ENCODE assay signal across 9 cellular contexts in the genomic region with DNA sequence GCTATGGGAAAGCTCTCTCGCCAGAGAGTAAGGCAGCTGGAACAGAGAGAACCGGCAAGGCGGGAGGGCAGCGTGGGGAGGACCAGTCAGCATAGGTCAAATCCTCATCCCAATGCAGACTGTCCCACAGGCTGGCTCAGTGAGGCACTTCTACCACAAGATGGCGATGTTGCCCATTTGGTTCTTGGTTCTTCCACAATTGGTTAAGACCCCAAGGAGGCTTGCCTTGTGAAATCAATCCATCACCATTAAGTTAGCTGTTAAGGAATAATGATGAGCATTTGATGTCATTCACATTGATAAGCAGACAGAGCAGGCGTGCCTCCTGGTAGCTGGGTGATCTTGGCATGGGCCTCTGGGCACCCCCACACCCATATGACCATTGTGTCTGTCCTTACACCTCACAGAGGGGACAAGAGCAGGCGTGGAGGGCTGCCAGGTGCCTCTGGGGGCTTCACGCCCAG. TPM values are rescaled to one million over a fixed set of nuclear protein-coding genes. Genes with fewer than 3 reads are reported as not detected.
DNase-seq lines count a peak whose midpoint lies in the region; ATAC-seq and TF ChIP-seq lines count a peak whose summit lies in the region.
"Had no signal": no experiment of that assay in that cellular context is flagged by ENCODE, and none has a peak within 500 bp of the region (broad histone marks: within the 10 kb centered on the region; RNA-seq: fewer than 3 reads in every experiment).

No MANE protein-coding gene starts in this region.

- ATAC-seq in CD4-positive, CD25-positive, alpha-beta regulatory T cell (ENCODE audit: low read depth in 2 of 2) = peak in 1 of 2 donors; percentile 55
- ATAC-seq in upper lobe of left lung (ENCODE audit: low FRiP score in 2 of 2) = peak; percentile 56 to 87

- peak; percentile 45 to 76 (median 64) for TF ChIP-seq CTCF in Peyer's patch (IDR thresholded peaks at IDR 0.05)
- TF ChIP-seq CTCF in upper lobe of left lung (IDR thresholded peaks at IDR 0.05) = peak; percentile 66 to 87 (median 76)

- H3K4me1 ChIP-seq in CD4-positive, CD25-positive, alpha-beta regulatory T cell (ENCODE audit: control insufficient read depth, insufficient read depth, low read length, poor library complexity, severe bottlenecking) = no peaks in the 10 kb centered on the region
- H3K4me1 ChIP-seq in Peyer's patch (no peaks in the 10 kb centered on the region), upper lobe of left lung (no peaks in the 10 kb centered on the region)

- no peaks in the 10 kb centered on the region for H3K36me3 ChIP-seq in CD4-positive, CD25-positive, alpha-beta regulatory T cell (ENCODE audit: control insufficient read depth, insufficient read depth, low read length)
- no peaks in the 10 kb centered on the region for H3K36me3 ChIP-seq in Peyer's patch
- no peaks in the 10 kb centered on the region for H3K36me3 ChIP-seq in upper lobe of left lung

- TF ChIP-seq EP300 in upper lobe of left lung (IDR thresholded peaks at IDR 0.05) = no peak

- H3K27ac Mint-ChIP-seq in CD4-positive, CD25-positive, alpha-beta regulatory T cell = no peak overlapping the region

- no peaks in the 10 kb centered on the region for H3K36me3 Mint-ChIP-seq in CD4-positive, CD25-positive, alpha-beta regulatory T cell

- no peak for TF ChIP-seq POLR2A in Peyer's patch (IDR thresholded peaks at IDR 0.05)
- TF ChIP-seq POLR2A in upper lobe of left lung (IDR thresholded peaks at IDR 0.05) = no peak

- no peaks in the 10 kb centered on the region for H3K27me3 Mint-ChIP-seq in CD4-positive, CD25-positive, alpha-beta regulatory T cell

- no peaks in the 10 kb centered on the region for H3K9me3 ChIP-seq in CD4-positive, CD25-positive, alpha-beta regulatory T cell (ENCODE audit: control insufficient read depth in 2 of 2, low read length in 2 of 2)
- H3K9me3 ChIP-seq in Peyer's patch = no peaks in the 10 kb centered on the region
- no peaks in the 10 kb centered on the region for H3K9me3 ChIP-seq in upper lobe of left lung

- no peak overlapping the region for H3K4me3 Mint-ChIP-seq in CD4-positive, CD25-positive, alpha-beta regulatory T cell

- 23 to 24% methylated on average over 8 of the region's 8 CpGs for WGBS in upper lobe of left lung, 2 donors

- H3K4me1 Mint-ChIP-seq in CD4-positive, CD25-positive, alpha-beta regulatory T cell = no peaks in the 10 kb centered on the region

- no peak overlapping the region for H3K4me3 ChIP-seq in CD4-positive, CD25-positive, alpha-beta regulatory T cell (ENCODE audit: low read depth, low read length)
- H3K4me3 ChIP-seq in Peyer's patch = no peak overlapping the region
- no peak overlapping the region for H3K4me3 ChIP-seq in upper lobe of left lung

- H3K27me3 ChIP-seq in CD4-positive, CD25-positive, alpha-beta regulatory T cell (ENCODE audit: control insufficient read depth, insufficient read depth, low read length) = no peaks in the 10 kb centered on the region
- H3K27me3 ChIP-seq in Peyer's patch (no peaks in the 10 kb centered on the region), upper lobe of left lung (no peaks in the 10 kb centered on the region)

- H3K9me3 Mint-ChIP-seq in CD4-positive, CD25-positive, alpha-beta regulatory T cell = no peaks in the 10 kb centered on the region

- peak; percentile 38 to 62 (median 39) for DNase-seq in CD4-positive, CD25-positive, alpha-beta regulatory T cell
- DNase-seq in GM19238 (ENCODE audit: insufficient read length, low spot score) (peak; percentile 61), HUDEP-2 (lab: John Stamatoyannopoulos, UW; ENCODE audit: unreplicated experiment in 76 of 76) (peak in 48 of 76 experiments; percentile 3 to 75 (median 30)), Peyer's patch (peak; percentile 51 to 81 (median 60)), activated T-helper 1 cell treated with Interleukin-2 at 50 U/mL for 16 hours (ENCODE audit: low read depth) (peak; percentile 9), foreskin melanocyte (peak; percentile 64), nucleus accumbens (lab: John Stamatoyannopoulos, UW) (peak in 44 of 56 donors; percentile 11 to 83 (median 42)), upper lobe of left lung (peak; percentile 31 to 47)

- H3K27ac ChIP-seq in CD4-positive, CD25-positive, alpha-beta regulatory T cell (ENCODE audit: insufficient read depth, low read length, poor library complexity, severe bottlenecking) = no peak overlapping the region
- H3K27ac ChIP-seq in Peyer's patch = no peak overlapping the region
- H3K27ac ChIP-seq in upper lobe of left lung = no peak overlapping the region

RNA-seq across cellular contexts. Expression of a gene that starts 2.4 kb away (rescaled TPM):
- total RNA-seq in CD4-positive, CD25-positive, alpha-beta regulatory T cell = not detected
- not detected for polyA plus RNA-seq in CD4-positive, CD25-positive, alpha-beta regulatory T cell
- total RNA-seq in Peyer's patch (not detected), upper lobe of left lung (not detected)
- total RNA-seq: T-helper 2 cell treated with Interferon-gamma antibody and Interleukin-4, amounts not matched to agents 100 ng/mL and 5 ng/mL, for 36 hours had no signal

RNA-seq across cellular contexts. Expression of a gene that starts 10.8 kb away (rescaled TPM):
- total RNA-seq in CD4-positive, CD25-positive, alpha-beta regulatory T cell = not detected
- polyA plus RNA-seq in CD4-positive, CD25-positive, alpha-beta regulatory T cell = not detected
- total RNA-seq in Peyer's patch = not detected
- not detected for total RNA-seq in upper lobe of left lung
- total RNA-seq: T-helper 2 cell treated with Interferon-gamma antibody and Interleukin-4, amounts not matched to agents 100 ng/mL and 5 ng/mL, for 36 hours had no signal

RNA-seq across cellular contexts. Expression of a gene that starts 20.6 kb away (rescaled TPM):
- 10.6 TPM for total RNA-seq in CD4-positive, CD25-positive, alpha-beta regulatory T cell
- polyA plus RNA-seq in CD4-positive, CD25-positive, alpha-beta regulatory T cell = 1 to 10 TPM; 3.6 to 4.8 (median 4.2) TPM
- total RNA-seq in Peyer's patch (10 to 100 TPM in 3 of 4 donors, 1 to 10 TPM in 1; 7.4 to 13.9 (median 11.9) TPM), upper lobe of left lung (10 to 100 TPM in 5 of 6 donors, 1 to 10 TPM in 1; 9.7 to 27.7 (median 11.1) TPM)

RNA-seq across cellular contexts. Expression of a gene that starts 49.0 kb away (rescaled TPM):
- total RNA-seq in CD4-positive, CD25-positive, alpha-beta regulatory T cell = not detected
- polyA plus RNA-seq in CD4-positive, CD25-positive, alpha-beta regulatory T cell = not detected
- total RNA-seq in Peyer's patch (not detected), upper lobe of left lung (not detected)
- total RNA-seq: T-helper 2 cell treated with Interferon-gamma antibody and Interleukin-4, amounts not matched to agents 100 ng/mL and 5 ng/mL, for 36 hours had no signal

Comparison
In these comparisons a context has a peak if more than half of its experiments do, and no peak if none do; other contexts are left out.
1. DNase-seq: peak in every context shown above with its lines; median percentile 64 in foreskin melanocyte; 61 in GM19238; 60 in Peyer's patch; 42 in nucleus accumbens; 39 in CD4-positive, CD25-positive, alpha-beta regulatory T cell; 39 in upper lobe of left lung; 30 in HUDEP-2; 9 in activated T-helper 1 cell treated with Interleukin-2 at 50 U/mL for 16 hours.